Comparison of ENCODE assay signal across 8 cellular contexts in the genomic region with DNA sequence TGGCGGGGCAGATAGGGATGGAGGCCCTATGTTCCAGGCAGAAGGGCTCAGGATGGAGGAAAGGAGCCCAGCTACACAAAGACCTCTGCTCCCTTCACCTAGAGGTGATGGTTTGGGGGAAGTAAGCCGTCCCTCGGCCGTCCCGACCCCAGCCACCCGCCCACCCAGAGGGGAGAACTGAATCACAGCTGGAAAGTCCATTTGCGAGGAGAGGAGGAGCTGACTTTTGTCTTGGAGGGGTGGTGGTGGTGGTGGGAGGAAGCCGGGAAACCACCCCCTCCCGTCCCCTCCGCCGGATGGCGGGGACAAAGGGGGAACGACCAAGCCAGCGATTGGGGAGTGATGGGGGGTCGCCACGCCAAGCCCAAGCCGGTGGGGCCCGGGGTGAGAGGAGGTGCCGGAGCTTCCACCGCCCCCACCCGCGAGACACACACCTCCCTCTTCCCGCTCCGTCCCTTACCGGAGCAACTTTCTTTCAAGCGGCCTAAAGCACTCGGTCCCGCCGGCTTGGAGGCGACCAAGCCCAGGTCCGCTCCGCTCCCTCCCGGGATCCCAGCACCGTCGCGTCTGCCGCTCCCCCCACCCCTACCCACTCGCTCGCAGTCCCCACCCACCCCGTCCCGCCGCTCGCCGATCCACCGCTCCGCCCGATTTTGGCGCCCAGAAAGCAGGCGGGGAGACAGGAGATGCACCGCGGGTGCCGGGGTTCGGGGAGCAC. TPM values are rescaled to one million over a fixed set of nuclear protein-coding genes. Genes with fewer than 3 reads are reported as not detected.
DNase-seq lines count a peak whose midpoint lies in the region; ATAC-seq and TF ChIP-seq lines count a peak whose summit lies in the region.

No MANE protein-coding gene starts in this region.

- peaks cover 39% of the 10 kb centered on the region for H4K20me1 ChIP-seq in DND-41 (ENCODE audit: insufficient read depth, low read length)

- no peaks in the 10 kb centered on the region for H3K27me3 Mint-ChIP-seq in nephron progenitor cell (ENCODE audit: low read depth, poor library complexity)

- H3K4me1 ChIP-seq in DND-41 (ENCODE audit: insufficient read depth, low read length) (peaks cover 58% of the 10 kb centered on the region), stomach smooth muscle (ENCODE audit: control insufficient read depth, insufficient read depth, low read length) (peaks cover 84% of the 10 kb centered on the region)

- H3K9me3 Mint-ChIP-seq in nephron progenitor cell, result no peaks in the 10 kb centered on the region

- H3K27ac ChIP-seq in DND-41 (ENCODE audit: low read length), result peak overlapping the region; percentile 97
- peak overlapping the region; percentile 98 for H3K27ac ChIP-seq in KOPT-K1 (ENCODE audit: low read depth, low read length, poor library complexity, severe bottlenecking)
- H3K27ac ChIP-seq in stomach smooth muscle (ENCODE audit: low read length), result peak overlapping the region; percentile 88

- peaks cover 58% of the 10 kb centered on the region for H3K79me2 ChIP-seq in DND-41 (ENCODE audit: insufficient read depth, low read length)

- peak overlapping the region; percentile 90 for H3K9ac ChIP-seq in DND-41 (ENCODE audit: low read depth, low read length)
- H3K9ac ChIP-seq in stomach smooth muscle (ENCODE audit: low read length in 2 of 2), result peak overlapping the region; percentile 84 to 86

- H3K4me3 ChIP-seq in DND-41 (ENCODE audit: low read depth in 1 of 2, low read length in 2 of 2) (peak overlapping the region; percentile 52 to 73), epithelial cell of proximal tubule (ENCODE audit: low read depth, low read length) (peak overlapping the region; percentile 97), stomach smooth muscle (ENCODE audit: low read length in 2 of 2) (peak overlapping the region; percentile 85)

- no peaks in the 10 kb centered on the region for H3K36me3 Mint-ChIP-seq in nephron progenitor cell (ENCODE audit: low read depth)

- H3K9me3 ChIP-seq in DND-41 (ENCODE audit: insufficient read depth, low read length, severe bottlenecking), result no peaks in the 10 kb centered on the region
- H3K9me3 ChIP-seq in KOPT-K1 (ENCODE audit: insufficient read depth, low read length, poor library complexity, severe bottlenecking), result no peaks in the 10 kb centered on the region
- H3K9me3 ChIP-seq in stomach smooth muscle (ENCODE audit: control insufficient read depth in 2 of 2, low read length in 2 of 2), result no peaks in the 10 kb centered on the region

- peaks cover 88% of the 10 kb centered on the region for H3K4me1 Mint-ChIP-seq in nephron progenitor cell

- peak overlapping the region; percentile 81 for H2AFZ ChIP-seq in DND-41 (ENCODE audit: low read depth, low read length)

- H3K27ac Mint-ChIP-seq in nephron progenitor cell, result peak overlapping the region; percentile 98

- H3K27me3 ChIP-seq in DND-41 (ENCODE audit: insufficient read depth, low read length, poor library complexity), result no peaks in the 10 kb centered on the region
- H3K27me3 ChIP-seq in stomach smooth muscle (ENCODE audit: control insufficient read depth in 1 of 2, insufficient read depth in 2 of 2, low read length in 2 of 2), result no peaks in the 10 kb centered on the region

- H3K36me3 ChIP-seq in DND-41 (ENCODE audit: insufficient read depth, low read length) (peaks cover 22% of the 10 kb centered on the region), KOPT-K1 (ENCODE audit: insufficient read depth, low read length) (peaks cover 21% of the 10 kb centered on the region; the same call in 1 of the 2 replicates), stomach smooth muscle (ENCODE audit: control insufficient read depth in 2 of 2, insufficient read depth in 2 of 2, low read length in 2 of 2) (no peaks in the 10 kb centered on the region)

- TF ChIP-seq CTCF in DND-41 (IDR thresholded peaks at IDR 0.05; ENCODE audit: borderline replicate concordance, extremely low read depth, low read length, poor library complexity, severe bottlenecking), result no peak
- TF ChIP-seq CTCF in epithelial cell of proximal tubule (conservative IDR thresholded peaks at IDR 0.05; ENCODE audit: low read depth, low read length), result no peak
- TF ChIP-seq CTCF in nephron progenitor cell (IDR thresholded peaks at IDR 0.05), result no peak

- ATAC-seq in DND-41 (ENCODE audit: insufficient read depth, low read depth), result peak; percentile 27

- DNase-seq in DND-41 (peak; percentile 58), epithelial cell of proximal tubule (ENCODE audit: low read depth) (no peak), nephron progenitor cell (peak; percentile 59), NCI-H1694 treated with DMSO at 0.1 percent for 48 hours (lab: John Stamatoyannopoulos, UW) (no peak), RKO (ENCODE audit: low spot score) (no peak)
- DNase-seq in activated CD8-positive, alpha-beta memory T cell treated with anti-CD3 and anti-CD28 coated beads, Interleukin-2, amount 50 U/mL, for 24 hours (ENCODE audit: extremely low read depth), result peak; percentile 42

- H3K4me3 Mint-ChIP-seq in nephron progenitor cell, result peak overlapping the region; percentile 97

- peak overlapping the region; percentile 80 for H3K4me2 ChIP-seq in DND-41 (ENCODE audit: insufficient read depth, low read length)

RNA-seq across cellular contexts. Expression of a gene that starts 0.6 kb away (rescaled TPM):
- total RNA-seq in epithelial cell of proximal tubule, result 62.5 and 89.7 TPM in 2 replicates

RNA-seq across cellular contexts. Expression of a gene that starts 36.3 kb away (rescaled TPM):
- total RNA-seq in epithelial cell of proximal tubule, result not detected in 2 replicates

RNA-seq across cellular contexts. Expression of a gene that starts 43.0 kb away (rescaled TPM):
- 450 and 635 TPM in 2 replicates for total RNA-seq in epithelial cell of proximal tubule

RNA-seq across cellular contexts. Expression of a gene that starts 43.6 kb away (rescaled TPM):
- 30.8 and 36.7 TPM in 2 replicates for total RNA-seq in epithelial cell of proximal tubule

Comparison
In these comparisons a context has a peak if more than half of its experiments do, and no peak if none do; other contexts are left out.
1. DNase-seq: peak in DND-41 (single experiment), activated CD8-positive, alpha-beta memory T cell treated with anti-CD3 and anti-CD28 coated beads, Interleukin-2, amount 50 U/mL, for 24 hours (single experiment) and nephron progenitor cell (single experiment); none in epithelial cell of proximal tubule (single experiment), NCI-H1694 treated with DMSO at 0.1 percent for 48 hours (single experiment) and RKO (single experiment).
2. Peak in every context shown above with its lines, with median percentiles within 50 percentile points of each other: H3K27ac ChIP-seq and H3K4me3 ChIP-seq.